30 cellular contexts compared by ENCODE assay signal in the genomic region with DNA sequence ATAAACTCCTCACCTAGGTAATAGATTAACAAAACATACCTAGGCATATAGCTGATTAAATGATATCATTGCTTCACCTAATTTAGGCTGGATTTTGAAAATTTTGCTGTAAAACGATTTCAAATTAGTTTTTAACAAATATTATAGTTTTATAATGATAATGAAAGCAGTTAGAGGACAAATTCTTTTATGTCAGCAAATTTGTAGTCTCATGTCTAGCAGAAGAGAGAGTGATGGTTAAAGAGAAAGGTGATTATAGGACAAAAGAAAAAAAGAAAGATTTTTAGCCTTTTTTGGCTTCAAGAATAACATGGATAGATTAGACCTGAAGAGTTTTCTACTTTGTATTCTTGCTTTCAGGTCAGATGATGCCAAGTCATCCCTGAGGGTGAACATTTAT. TPM values are rescaled to one million over a fixed set of nuclear protein-coding genes. Genes with fewer than 3 reads are reported as not detected.
A peak's percentile ranks its signal among the peaks of the same experiment; 100 is the strongest.
DNase-seq lines count a peak whose midpoint lies in the region; ATAC-seq, FAIRE-seq and TF ChIP-seq lines count a peak whose summit lies in the region.
"Had no signal": no experiment of that assay in that cellular context is flagged by ENCODE, and none has a peak within 500 bp of the region (broad histone marks: within the 10 kb centered on the region; RNA-seq: fewer than 3 reads in every experiment).

No MANE protein-coding gene starts in this region.

- TF ChIP-seq POLR2A in A549 (IDR thresholded peaks at IDR 0.05; ENCODE audit: low read length): no peak

- peaks cover 31% of the 10 kb centered on the region; the same call in 2 of the 3 replicates for H3K4me1 ChIP-seq in A549
- H3K4me1 ChIP-seq in endodermal cell (ENCODE audit: control insufficient read depth, insufficient read depth, low read length): peaks cover 15% of the 10 kb centered on the region

- FAIRE-seq in A549 (lab: Jason Lieb, UNC): no peak
- FAIRE-seq: bronchial epithelial cell, H1 had no signal

- H3K36me3 ChIP-seq in endodermal cell (ENCODE audit: control insufficient read depth, insufficient read depth, low read length): no peaks in the 10 kb centered on the region
- H3K36me3 ChIP-seq: gastroesophageal sphincter, suprapubic skin, upper lobe of left lung, WERI-Rb-1 had no signal

- CTCF ChIA-PET in A549 (lab: Yijun Ruan, JAX): interaction anchor here (2.0 kb wide), 1 partner anchor 210 kb away, joined by 6 read pairs; no protein-coding TSS in a partner anchor

- H3K9ac ChIP-seq in endodermal cell (ENCODE audit: extremely low read depth, low read length, poor library complexity, severe bottlenecking): no peak overlapping the region
- H3K9ac ChIP-seq: KMS-11 had no signal

- peaks cover 48% of the 10 kb centered on the region for H3K4me1 Mint-ChIP-seq in T-helper 2 cell treated with Interferon-gamma antibody and Interleukin-4, amounts not matched to agents 5 μg/mL and 100 μg/mL, for 36 hours (ENCODE audit: low read depth)
- peaks cover 39 to 52% (median 41%) of the 10 kb centered on the region in 3 donors for H3K4me1 Mint-ChIP-seq in IgD-negative memory B cell
- peaks cover 32% of the 10 kb centered on the region for H3K4me1 Mint-ChIP-seq in endodermal cell

- TF ChIP-seq EP300 in A549 (IDR thresholded peaks at IDR 0.05): no peak

- peak overlapping the region; percentile 33 for H3K4me3 Mint-ChIP-seq in T-helper 2 cell treated with Interferon-gamma antibody and Interleukin-4, amounts not matched to agents 5 μg/mL and 100 μg/mL, for 36 hours
- H3K4me3 Mint-ChIP-seq in IgD-negative memory B cell (peak overlapping the region; percentile 53 to 96 (median 86)), endodermal cell (no peak overlapping the region)
- H3K4me3 Mint-ChIP-seq: CD14-positive monocyte, natural killer cell had no signal

- 81% methylated on average over 1 of the region's 1 CpG for WGBS in A549 (ENCODE audit: missing lambda C conversion rate)
- WGBS in endodermal cell (ENCODE audit: insufficient coverage in 1 of 2, insufficient read length in 1 of 2), 2 experiments: 100% methylated on average over 1 of the region's 1 CpG; no CpG with 5 or more reads in 1 of the 2 experiments

- no peak overlapping the region for H3K27ac ChIP-seq in A549
- no peak overlapping the region for H3K27ac ChIP-seq in endodermal cell (ENCODE audit: low read depth, low read length)
- H3K27ac ChIP-seq: 22Rv1, gastroesophageal sphincter, KMS-11, psoas muscle, suprapubic skin, upper lobe of left lung, WERI-Rb-1 had no signal

- TF ChIP-seq RAD21 in A549 (conservative IDR thresholded peaks at IDR 0.05 in 1 of 2, IDR thresholded peaks at IDR 0.05 in 1 of 2): no peak

- H3K27ac Mint-ChIP-seq in T-helper 2 cell treated with Interferon-gamma antibody and Interleukin-4, amounts not matched to agents 5 μg/mL and 100 μg/mL, for 36 hours: no peak overlapping the region
- H3K27ac Mint-ChIP-seq in IgD-negative memory B cell: peak overlapping the region in 2 of 3 donors; percentile 32 to 67
- H3K27ac Mint-ChIP-seq in endodermal cell: no peak overlapping the region
- H3K27ac Mint-ChIP-seq: activated T-helper 2 cell treated with anti-CD3 and anti-CD28 coated beads, Interferon-gamma antibody, Interleukin-2, Interleukin-4, amounts not matched to agents 10 μg/mL and 5 μg/mL and 100 μg/mL, durations not matched to agents 14 hours and 24 hours and 36 hours; CD14-positive monocyte; natural killer cell had no signal

- H3K27me3 Mint-ChIP-seq in T-helper 2 cell treated with Interferon-gamma antibody and Interleukin-4, amounts not matched to agents 5 μg/mL and 100 μg/mL, for 36 hours (ENCODE audit: low read depth): no peaks in the 10 kb centered on the region
- H3K27me3 Mint-ChIP-seq in IgD-negative memory B cell: peaks cover 1% of the 10 kb centered on the region
- no peaks in the 10 kb centered on the region for H3K27me3 Mint-ChIP-seq in endodermal cell (ENCODE audit: insufficient read depth)

- POLR2A ChIA-PET in A549 (lab: Yijun Ruan, JAX): no interaction called here

- ATAC-seq in A549: no peak
- no peak for ATAC-seq in GM18861 (IDR thresholded peaks at IDR 0.05; ENCODE audit: unreplicated experiment)
- ATAC-seq in HG03139 (IDR thresholded peaks at IDR 0.05; ENCODE audit: unreplicated experiment): no peak
- ATAC-seq: activated naive CD4-positive, alpha-beta T cell treated with anti-CD3 and anti-CD28 coated beads, Interleukin-2, amount 50 U/mL, for 72 hours; gastroesophageal sphincter; natural killer cell; psoas muscle; Right ventricle myocardium inferior had no signal

- H3K36me3 Mint-ChIP-seq in T-helper 2 cell treated with Interferon-gamma antibody and Interleukin-4, amounts not matched to agents 5 μg/mL and 100 μg/mL, for 36 hours (ENCODE audit: low read depth): peaks cover 67% of the 10 kb centered on the region
- H3K36me3 Mint-ChIP-seq in IgD-negative memory B cell (peaks cover 9% of the 10 kb centered on the region), endodermal cell (ENCODE audit: low read depth) (peaks cover 7% of the 10 kb centered on the region)
- H3K36me3 Mint-ChIP-seq: natural killer cell had no signal

- H3K9me3 ChIP-seq in A549 (no peaks in the 10 kb centered on the region), endodermal cell (ENCODE audit: control insufficient read depth, low read length) (no peaks in the 10 kb centered on the region)
- H3K9me3 ChIP-seq: gastroesophageal sphincter, suprapubic skin, upper lobe of left lung had no signal

- DNase-seq in T-helper 2 cell treated with Interferon-gamma antibody and Interleukin-4, amounts not matched to agents 5 μg/mL and 100 μg/mL, for 36 hours (ENCODE audit: low spot score): no peak
- DNase-seq in T-helper 2 cell: no peak
- DNase-seq in A549 (ENCODE audit: low read depth in 1 of 2, low spot score in 1 of 2): no peak
- no peak for DNase-seq in endodermal cell
- DNase-seq in H4 (ENCODE audit: low spot score): no peak
- DNase-seq: aorta; DND-41; midbrain; natural killer cell; NCI-H1417 treated with DMSO at 0.1 percent for 48 hours; NCI-H2081; NCI-H2227 treated with DMSO at 0.1 percent for 48 hours; NCI-H526; psoas muscle; stimulated activated CD4-positive, alpha-beta T cell treated with anti-CD3 and anti-CD28 coated beads, Interleukin-4, amount 100 ng/mL, for 24 hours; upper lobe of left lung; WERI-Rb-1 had no signal

- TF ChIP-seq CTCF in A549 (IDR thresholded peaks at IDR 0.05) (no peak), endodermal cell (conservative IDR thresholded peaks at IDR 0.05) (no peak)

- H3K4me2 ChIP-seq in A549: no peak overlapping the region
- H3K4me2 ChIP-seq: KMS-11 had no signal

- no peaks in the 10 kb centered on the region for H3K27me3 ChIP-seq in endodermal cell (ENCODE audit: control insufficient read depth, insufficient read depth, low read length, poor library complexity, severe bottlenecking)
- H3K27me3 ChIP-seq: gastroesophageal sphincter, suprapubic skin, upper lobe of left lung had no signal

- H3K4me3 ChIP-seq in A549: no peak overlapping the region
- H3K4me3 ChIP-seq in endodermal cell (ENCODE audit: low read length): peak overlapping the region; percentile 16
- H3K4me3 ChIP-seq: gastroesophageal sphincter, psoas muscle, suprapubic skin, upper lobe of left lung had no signal

- peaks cover 14% of the 10 kb centered on the region for H3K9me3 Mint-ChIP-seq in T-helper 2 cell treated with Interferon-gamma antibody and Interleukin-4, amounts not matched to agents 5 μg/mL and 100 μg/mL, for 36 hours
- H3K9me3 Mint-ChIP-seq in IgD-negative memory B cell: no peaks in the 10 kb centered on the region
- no peaks in the 10 kb centered on the region for H3K9me3 Mint-ChIP-seq in endodermal cell
- H3K9me3 Mint-ChIP-seq: CD14-positive monocyte, natural killer cell had no signal

TF ChIP-seq in A549, 52 proteins besides CTCF, POLR2A, EP300 and RAD21:
- TF ChIP-seq, protein P1, sequence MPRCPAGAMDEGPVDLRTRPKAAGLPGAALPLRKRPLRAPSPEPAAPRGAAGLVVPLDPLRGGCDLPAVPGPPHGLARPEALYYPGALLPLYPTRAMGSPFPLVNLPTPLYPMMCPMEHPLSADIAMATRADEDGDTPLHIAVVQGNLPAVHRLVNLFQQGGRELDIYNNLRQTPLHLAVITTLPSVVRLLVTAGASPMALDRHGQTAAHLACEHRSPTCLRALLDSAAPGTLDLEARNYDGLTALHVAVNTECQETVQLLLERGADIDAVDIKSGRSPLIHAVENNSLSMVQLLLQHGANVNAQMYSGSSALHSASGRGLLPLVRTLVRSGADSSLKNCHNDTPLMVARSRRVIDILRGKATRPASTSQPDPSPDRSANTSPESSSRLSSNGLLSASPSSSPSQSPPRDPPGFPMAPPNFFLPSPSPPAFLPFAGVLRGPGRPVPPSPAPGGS (IDR thresholded peaks at IDR 0.05): no peak
- TF ChIP-seq HEYL (CRISPR knock-in tag; IDR thresholded peaks at IDR 0.05) (no peak), TP53 (CRISPR knock-in tag; IDR thresholded peaks at IDR 0.05) (no peak), MAFK (IDR thresholded peaks at IDR 0.05; ENCODE audit: partially characterized antibody) (peak; percentile 33), RNF2 (IDR thresholded peaks at IDR 0.05; ENCODE audit: borderline replicate concordance, low read depth) (no peak), ESRRA (IDR thresholded peaks at IDR 0.05; ENCODE audit: borderline replicate concordance, low read length) (no peak)

RNA-seq across cellular contexts. Expression of a gene that starts 3.6 kb away (rescaled TPM):
- polyA plus RNA-seq in A549 (2011; rRNA removed) (85.3 and 89.7 TPM in 2 replicates), A549 (2017; fragmentation: RNase III; extraction: RNeasy Plus Mini Kit Qiagen cat#74134 plus additional on column Dnase treatment) (38.7 to 41.7 TPM (median 40.4 TPM) in 3 replicates), IgD-negative memory B cell (30.5 TPM)
- 28.2 and 30.0 TPM in 2 replicates for polyA plus RNA-seq in A549 (2012; cell fraction: cytosol; rRNA removed)
- polyA plus RNA-seq in A549 (2012; cell fraction: nucleus; rRNA removed): 11.9 and 22.1 TPM in 2 replicates
- 14.8 and 16.4 TPM in 2 replicates for polyA minus RNA-seq in A549 (2011; rRNA and poly(A)+ RNA removed)
- 10 to 100 TPM; 38.7 to 40.4 TPM for total RNA-seq in endodermal cell
- 56.0 TPM for polyA plus RNA-seq in endodermal cell (2013, experiment 1 of 2)
- 47.3 TPM for polyA plus RNA-seq in endodermal cell (2013, experiment 2 of 2)
- 37.2 and 49.6 TPM in 2 replicates for total RNA-seq in H4 (2014; rRNA removed; shearing (Covaris generic))

Comparison
In these comparisons a context has a peak if more than half of its experiments do, and no peak if none do; other contexts are left out.
1. H3K27ac Mint-ChIP-seq: peak in IgD-negative memory B cell (2 of 3); none in T-helper 2 cell treated with Interferon-gamma antibody and Interleukin-4, amounts not matched to agents 5 μg/mL and 100 μg/mL, for 36 hours (single experiment) and endodermal cell (single experiment).